ENCODE assay signal across 8 cellular contexts in genomic region chr18:36828630-36829361, GRCh38. TPM values are rescaled to one million over a fixed set of nuclear protein-coding genes. Genes with fewer than 3 reads are reported as not detected.
DNase-seq lines count a peak whose midpoint lies in the region; ATAC-seq and TF ChIP-seq lines count a peak whose summit lies in the region.

TSS of gene KIAA1328 (plus strand) at chr18:36829127. CDS start at chr18:36829139, 12 bp downstream.
TSS of gene TPGS2 (minus strand) at chr18:36829002. CDS start at chr18:36828767, 235 bp downstream.

- DNase-seq in NCI-H1092 treated with DMSO at 0.1 percent for 48 hours (lab: John Stamatoyannopoulos, UW) = peak; percentile 88
- peak; percentile 85 for DNase-seq in SKM-1 treated with dmso at 0.1 percent for 144 hours (lab: John Stamatoyannopoulos, UW; ENCODE audit: unreplicated experiment)
- peak; percentile 92 for DNase-seq in activated naive CD8-positive, alpha-beta T cell treated with anti-CD3 and anti-CD28 coated beads, Interleukin-2, amount 10 ng/mL, durations not matched to agents 7 days and 5 days
- peak; percentile 92 for DNase-seq in Right ventricle myocardium superior
- DNase-seq in pons (ENCODE audit: low spot score) = peak; percentile 85
- peak; percentile 87 for DNase-seq in transverse colon

- peak; percentile 93 for ATAC-seq in HG02623 (IDR thresholded peaks at IDR 0.05; ENCODE audit: unreplicated experiment)
- ATAC-seq in activated naive CD8-positive, alpha-beta T cell treated with anti-CD3 and anti-CD28 coated beads, Interleukin-2, amount 10 ng/mL, durations not matched to agents 7 days and 5 days (ENCODE audit: low read depth) = peak; percentile 91
- peak; percentile 99 for ATAC-seq in Right ventricle myocardium superior (ENCODE audit: poor library complexity)

- no peaks in the 10 kb centered on the region for H3K9me3 Mint-ChIP-seq in activated naive CD8-positive, alpha-beta T cell treated with anti-CD3 and anti-CD28 coated beads, Interleukin-2, amount 10 ng/mL, durations not matched to agents 7 days and 5 days

- intact Hi-C loops in Right ventricle myocardium superior (cut with DNase I) (no loop called here), transverse colon (cut with DNase I; ENCODE audit: low total_unique reads) (no loop called here)

- H3K27me3 ChIP-seq in transverse colon = no peaks in the 10 kb centered on the region

- H3K4me1 Mint-ChIP-seq in activated naive CD8-positive, alpha-beta T cell treated with anti-CD3 and anti-CD28 coated beads, Interleukin-2, amount 10 ng/mL, durations not matched to agents 7 days and 5 days = peaks cover 40% of the 10 kb centered on the region

- TF ChIP-seq CTCF in GM12872 (IDR thresholded peaks at IDR 0.05; ENCODE audit: insufficient read depth, low read depth, low read length) = peak; percentile 47; the same call in 2 of the 3 replicates
- peak in 4 of 5 experiments; percentile 19 to 40 (median 26) for TF ChIP-seq CTCF in transverse colon (IDR thresholded peaks at IDR 0.05)

- no peaks in the 10 kb centered on the region for H3K27me3 Mint-ChIP-seq in activated naive CD8-positive, alpha-beta T cell treated with anti-CD3 and anti-CD28 coated beads, Interleukin-2, amount 10 ng/mL, durations not matched to agents 7 days and 5 days

- H3K4me3 Mint-ChIP-seq in activated naive CD8-positive, alpha-beta T cell treated with anti-CD3 and anti-CD28 coated beads, Interleukin-2, amount 10 ng/mL, durations not matched to agents 7 days and 5 days = peak within 1 kb of the TSS; percentile 89

- WGBS in transverse colon (ENCODE audit: low coverage in 1 of 2), 2 donors = 0% methylated on average over 1 to 67 of the region's 83 CpGs

- peak within 1 kb of the TSS; percentile 98 for H3K27ac Mint-ChIP-seq in activated naive CD8-positive, alpha-beta T cell treated with anti-CD3 and anti-CD28 coated beads, Interleukin-2, amount 10 ng/mL, durations not matched to agents 7 days and 5 days

- no peaks in the 10 kb centered on the region for H3K36me3 ChIP-seq in transverse colon

- peak within 1 kb of the TSS; percentile 84 to 90 (median 87) for H3K27ac ChIP-seq in transverse colon

- H3K4me1 ChIP-seq in transverse colon = peaks cover 9 to 22% (median 14%) of the 10 kb centered on the region in 4 donors

- H3K36me3 Mint-ChIP-seq in activated naive CD8-positive, alpha-beta T cell treated with anti-CD3 and anti-CD28 coated beads, Interleukin-2, amount 10 ng/mL, durations not matched to agents 7 days and 5 days = peaks cover 21% of the 10 kb centered on the region

- TF ChIP-seq POLR2A in transverse colon (IDR thresholded peaks at IDR 0.05) = peak; percentile 64

- peak within 1 kb of the TSS; percentile 76 to 87 (median 77) for H3K4me3 ChIP-seq in transverse colon

- no peak for TF ChIP-seq EP300 in transverse colon (IDR thresholded peaks at IDR 0.05; ENCODE audit: low read depth)

- POLR2A ChIA-PET in activated naive CD8-positive, alpha-beta T cell treated with anti-CD3 and anti-CD28 coated beads, Interleukin-2, amount 10 ng/mL, durations not matched to agents 7 days and 5 days (lab: Charles Lee) = interaction anchor here (0.6 to 1.9 kb wide), 9 partner anchors 10 to 700 kb away, joined by 3 to 6 read pairs (median 3); partner anchors contain the start of genes ELP2 and SLC39A6

- H3K9me3 ChIP-seq in transverse colon = no peaks in the 10 kb centered on the region

- in situ Hi-C loops in transverse colon (cut with MboI; ENCODE audit: low pct_ligation_motif_present in 1 of 4, low pct_unique_long_range_greater_than_20kb in 1 of 4, low sequenced_read_pairs in 3 of 4) = no loop called here

RNA-seq across cellular contexts. Expression of gene KIAA1328, which starts in this region (rescaled TPM):
- total RNA-seq in activated naive CD8-positive, alpha-beta T cell treated with anti-CD3 and anti-CD28 coated beads, Interleukin-2, amount 10 ng/mL, durations not matched to agents 7 days and 5 days = 10 to 100 TPM in 1 of 2 experiments, 1 to 10 TPM in 1; 9.8 to 10.7 TPM
- total RNA-seq in Right ventricle myocardium superior = 3.6 TPM
- total RNA-seq in transverse colon = 10 to 100 TPM in 2 of 4 donors, 1 to 10 TPM in 2; 3.6 to 14.3 (median 11.3) TPM

RNA-seq across cellular contexts. Expression of gene TPGS2, which starts in this region (rescaled TPM):
- total RNA-seq in activated naive CD8-positive, alpha-beta T cell treated with anti-CD3 and anti-CD28 coated beads, Interleukin-2, amount 10 ng/mL, durations not matched to agents 7 days and 5 days = 100 to 1,000 TPM; 107 to 115 TPM
- total RNA-seq in Right ventricle myocardium superior (24.6 TPM), transverse colon (100 to 1,000 TPM in 2 of 4 donors, 10 to 100 TPM in 2; 53.7 to 130 (median 95.6) TPM)

Comparison
In these comparisons a context has a peak if more than half of its experiments do, and no peak if none do; other contexts are left out.
1. Peak in every context shown above with its lines: DNase-seq, ATAC-seq, H3K4me3 ChIP-seq and H3K27ac ChIP-seq.